15 cellular contexts compared by ENCODE assay signal in genomic region chr7:1100386-1100785, GRCh38.
"Had no signal": no experiment of that assay in that cellular context is flagged by ENCODE, and none has a peak within 500 bp of the region (broad histone marks: within the 10 kb centered on the region; RNA-seq: fewer than 3 reads in every experiment).

No MANE protein-coding gene starts in this region.

- H3K27ac ChIP-seq: adrenal gland, left lung, skin epidermis had no signal

- H3K36me3 ChIP-seq: adrenal gland, left lung had no signal

- H3K4me3 ChIP-seq: adrenal gland, left lung, skin epidermis had no signal

- H3K9me3 ChIP-seq: adrenal gland, left lung had no signal

- DNase-seq: activated CD4-positive, alpha-beta T cell treated with anti-CD3 and anti-CD28 coated beads, Interleukin-2, amount 10 ng/mL, durations not matched to agents 7 days and 5 days; activated CD4-positive, CD25-positive, alpha-beta regulatory T cell; activated CD8-positive, alpha-beta memory T cell treated with anti-CD3 and anti-CD28 coated beads for 24 hours; activated naive CD4-positive, alpha-beta T cell treated with anti-CD3 and anti-CD28 coated beads, Interleukin-2, amount 50 U/mL, for 16 hours; adrenal gland; cerebellar nuclear complex; nephron progenitor cell; substantia nigra; T-helper 2 cell had no signal

- H3K9me3 Mint-ChIP-seq: activated T-helper 17 cell treated with anti-CD3 and anti-CD28 coated beads, Interleukin-2, amount 50 U/mL, for 72 hours had no signal

- ATAC-seq: activated T-helper 17 cell treated with anti-CD3 and anti-CD28 coated beads, Interleukin-2, amount 50 U/mL, for 72 hours; left lung; stimulated activated memory B cell treated with anti-CD40 and anti-IgM and Interleukin-4, amounts not matched to agents 10 μg/mL and 1 μg/mL and 100 μg/mL, for 72 hours had no signal

- H3K27ac Mint-ChIP-seq: activated CD4-positive, alpha-beta T cell treated with anti-CD3 and anti-CD28 coated beads, Interleukin-2, amount 10 ng/mL, durations not matched to agents 7 days and 5 days; activated T-helper 17 cell treated with anti-CD3 and anti-CD28 coated beads, Interleukin-2, amount 50 U/mL, for 72 hours; memory B cell; stimulated activated memory B cell treated with anti-CD40 and anti-IgM and Interleukin-4, amounts not matched to agents 10 μg/mL and 1 μg/mL and 100 μg/mL, for 72 hours had no signal

- H3K4me3 Mint-ChIP-seq: activated CD4-positive, alpha-beta T cell treated with anti-CD3 and anti-CD28 coated beads, Interleukin-2, amount 10 ng/mL, durations not matched to agents 7 days and 5 days; activated T-helper 17 cell treated with anti-CD3 and anti-CD28 coated beads, Interleukin-2, amount 50 U/mL, for 72 hours; memory B cell; nephron progenitor cell; stimulated activated memory B cell treated with anti-CD40 and anti-IgM and Interleukin-4, amounts not matched to agents 10 μg/mL and 1 μg/mL and 100 μg/mL, for 72 hours; type B pancreatic cell had no signal

- H3K4me1 ChIP-seq: adrenal gland had no signal

- H3K27me3 ChIP-seq: adrenal gland, left lung had no signal
